In the genomic region with DNA sequence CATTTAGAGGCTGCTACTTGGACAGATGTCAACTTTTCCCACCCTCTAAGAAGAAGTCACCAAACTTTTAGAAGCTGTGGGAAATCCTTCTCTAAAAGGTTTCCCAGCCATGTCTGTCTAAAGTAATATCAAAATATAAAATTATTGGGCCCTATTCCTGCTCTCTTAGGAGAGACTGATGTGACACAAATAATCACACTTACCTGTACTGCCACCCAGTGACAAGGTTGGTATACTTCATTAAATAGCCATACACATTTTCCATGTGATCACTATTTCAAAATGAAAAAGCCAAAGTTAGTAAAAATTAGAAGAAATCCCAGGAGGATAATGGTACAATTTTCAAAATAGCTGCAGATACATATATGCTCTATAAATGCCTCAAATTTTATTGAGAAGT, we compare ENCODE assay signal across 12 cellular contexts. TPM values are rescaled to one million over a fixed set of nuclear protein-coding genes. Genes with fewer than 3 reads are reported as not detected.
DNase-seq lines count a peak whose midpoint lies in the region; ATAC-seq and TF ChIP-seq lines count a peak whose summit lies in the region.
"Had no signal": no experiment of that assay in that cellular context is flagged by ENCODE, and none has a peak within 500 bp of the region (broad histone marks: within the 10 kb centered on the region; RNA-seq: fewer than 3 reads in every experiment).

No MANE protein-coding gene starts in this region.

- peak; percentile 20 for DNase-seq in activated CD4-positive, alpha-beta T cell treated with anti-CD3 and anti-CD28 coated beads, Interleukin-2, amount 10 ng/mL, durations not matched to agents 7 days and 5 days
- DNase-seq in activated CD4-positive, alpha-beta T cell treated with anti-CD3 and anti-CD28 coated beads for 1 hour = no peak
- no peak for DNase-seq in osteoblast (ENCODE audit: insufficient read length, low spot score, missing footprints)
- no peak for DNase-seq in DMS153 (lab: John Stamatoyannopoulos, UW)
- no peak for DNase-seq in stimulated activated CD4-positive, alpha-beta T cell treated with anti-CD3 and anti-CD28 coated beads, Interleukin-15, amount 100 ng/mL, for 24 hours
- DNase-seq: effector memory CD8-positive, alpha-beta T cell; NCI-H226; retina had no signal

- H4K20me1 ChIP-seq in KMS-11 (ENCODE audit: insufficient read depth) (no peaks in the 10 kb centered on the region), osteoblast (ENCODE audit: insufficient read depth, low read length) (no peaks in the 10 kb centered on the region)

- H3K36me3 ChIP-seq in KMS-11 (ENCODE audit: insufficient read depth) (no peaks in the 10 kb centered on the region), osteoblast (ENCODE audit: insufficient read depth, low read length) (peaks cover 10% of the 10 kb centered on the region)

- no peaks in the 10 kb centered on the region for H3K9me3 Mint-ChIP-seq in activated CD4-positive, alpha-beta T cell treated with anti-CD3 and anti-CD28 coated beads, Interleukin-2, amount 10 ng/mL, durations not matched to agents 7 days and 5 days
- H3K9me3 Mint-ChIP-seq: effector memory CD8-positive, alpha-beta T cell had no signal

- peaks cover 8% of the 10 kb centered on the region for H3K4me1 ChIP-seq in KMS-11 (ENCODE audit: low read depth, poor library complexity, severe bottlenecking)
- no peaks in the 10 kb centered on the region for H3K4me1 ChIP-seq in osteoblast (ENCODE audit: insufficient read depth, low read length)
- H3K4me1 ChIP-seq: BLaER1 had no signal

- H3K4me3 ChIP-seq in KMS-11 (IDR thresholded peaks at IDR 0.05; ENCODE audit: insufficient read depth, low read depth, low read length) (no peak overlapping the region), osteoblast (ENCODE audit: insufficient read depth, low read length) (no peak overlapping the region)
- H3K4me3 ChIP-seq: BLaER1 had no signal

- TF ChIP-seq CTCF in KMS-11 (conservative IDR thresholded peaks at IDR 0.05; ENCODE audit: low read depth, low read length) (peak; percentile 51), VCaP (conservative IDR thresholded peaks at IDR 0.05) (peak; percentile 68), osteoblast (IDR thresholded peaks at IDR 0.05; ENCODE audit: extremely low read depth, low read depth, low read length) (peak; percentile 12)

- H3K4me3 Mint-ChIP-seq in activated CD4-positive, alpha-beta T cell treated with anti-CD3 and anti-CD28 coated beads, Interleukin-2, amount 10 ng/mL, durations not matched to agents 7 days and 5 days = no peak overlapping the region
- H3K4me3 Mint-ChIP-seq: effector memory CD8-positive, alpha-beta T cell had no signal

- H3K27me3 ChIP-seq in KMS-11 (ENCODE audit: insufficient read depth, low read depth) (no peaks in the 10 kb centered on the region), osteoblast (ENCODE audit: insufficient read depth, low read length) (no peaks in the 10 kb centered on the region)
- H3K27me3 ChIP-seq: BLaER1 had no signal

- peaks cover 9% of the 10 kb centered on the region for H3K4me1 Mint-ChIP-seq in activated CD4-positive, alpha-beta T cell treated with anti-CD3 and anti-CD28 coated beads, Interleukin-2, amount 10 ng/mL, durations not matched to agents 7 days and 5 days

- H3K79me2 ChIP-seq in KMS-11 (ENCODE audit: insufficient read depth, low read depth) (no peaks in the 10 kb centered on the region), osteoblast (ENCODE audit: insufficient read depth, low read length) (peaks cover 15% of the 10 kb centered on the region)

- H3K9me3 ChIP-seq in osteoblast (ENCODE audit: low read depth, low read length) = no peaks in the 10 kb centered on the region
- H3K9me3 ChIP-seq: BLaER1 had no signal

- H3K27ac Mint-ChIP-seq in activated CD4-positive, alpha-beta T cell treated with anti-CD3 and anti-CD28 coated beads, Interleukin-2, amount 10 ng/mL, durations not matched to agents 7 days and 5 days = no peak overlapping the region
- H3K27ac Mint-ChIP-seq: effector memory CD8-positive, alpha-beta T cell had no signal

- CTCF ChIA-PET in activated CD4-positive, alpha-beta T cell treated with anti-CD3 and anti-CD28 coated beads, Interleukin-2, amount 10 ng/mL, durations not matched to agents 7 days and 5 days (lab: Charles Lee) = interaction anchor here (0.6 kb wide), 1 partner anchor 119 kb away, joined by 3 read pairs; no protein-coding TSS in a partner anchor

- H2AFZ ChIP-seq in KMS-11 (ENCODE audit: low read depth) (no peak overlapping the region), osteoblast (ENCODE audit: low read length) (no peak overlapping the region)

- ATAC-seq in GM19463 (IDR thresholded peaks at IDR 0.05; ENCODE audit: unreplicated experiment) = no peak
- ATAC-seq: effector memory CD8-positive, alpha-beta T cell had no signal

- H3K36me3 Mint-ChIP-seq in activated CD4-positive, alpha-beta T cell treated with anti-CD3 and anti-CD28 coated beads, Interleukin-2, amount 10 ng/mL, durations not matched to agents 7 days and 5 days (ENCODE audit: low read depth) = peaks cover 8% of the 10 kb centered on the region

- H3K27ac ChIP-seq in KMS-11 (no peak overlapping the region), VCaP (no peak overlapping the region), osteoblast (ENCODE audit: low read depth, low read length) (no peak overlapping the region)
- H3K27ac ChIP-seq: BLaER1 had no signal

- no peaks in the 10 kb centered on the region for H3K27me3 Mint-ChIP-seq in activated CD4-positive, alpha-beta T cell treated with anti-CD3 and anti-CD28 coated beads, Interleukin-2, amount 10 ng/mL, durations not matched to agents 7 days and 5 days
- H3K27me3 Mint-ChIP-seq: effector memory CD8-positive, alpha-beta T cell had no signal

- POLR2A ChIA-PET in activated CD4-positive, alpha-beta T cell treated with anti-CD3 and anti-CD28 coated beads, Interleukin-2, amount 10 ng/mL, durations not matched to agents 7 days and 5 days (lab: Charles Lee) = no interaction called here

- H3K4me2 ChIP-seq in KMS-11 (no peak overlapping the region), osteoblast (ENCODE audit: insufficient read depth, low read length) (no peak overlapping the region)
- H3K4me2 ChIP-seq: BLaER1 had no signal

- H3K9ac ChIP-seq in KMS-11 = no peak overlapping the region
- H3K9ac ChIP-seq: BLaER1 had no signal

RNA-seq across cellular contexts. Expression of a gene that starts 12.6 kb away (rescaled TPM):
- total RNA-seq in activated CD4-positive, alpha-beta T cell treated with anti-CD3 and anti-CD28 coated beads, Interleukin-2, amount 10 ng/mL, durations not matched to agents 7 days and 5 days = 10 to 100 TPM; 12.2 to 13.9 TPM
- total RNA-seq in osteoblast = 9.4 and 10.3 TPM in 2 replicates

Comparison
In these comparisons a context has a peak if more than half of its experiments do, and no peak if none do; other contexts are left out.
1. CTCF ChIP-seq: peak in every context shown above with its lines; median percentile 68 in VCaP; 51 in KMS-11; 12 in osteoblast.